Comparison of ENCODE assay signal across 37 cellular contexts in the genomic region with DNA sequence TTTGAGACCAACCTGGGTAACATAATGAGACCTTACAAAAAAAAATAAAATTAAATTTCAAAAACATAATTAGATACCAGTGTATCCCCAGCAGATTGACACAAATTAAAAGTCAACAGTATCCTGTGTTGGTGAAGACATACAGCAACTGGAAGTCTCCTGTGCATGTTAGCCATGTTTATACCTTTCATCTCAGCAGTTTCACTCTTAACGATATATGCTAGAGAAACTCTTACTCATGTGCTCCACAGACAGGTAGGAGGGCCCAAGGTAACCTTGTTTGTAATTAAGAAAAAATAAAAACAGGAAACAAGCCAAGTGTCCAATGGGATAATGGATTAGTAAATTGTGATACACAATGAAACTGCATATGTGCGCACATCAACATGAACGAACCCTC.
"Had no signal": no experiment of that assay in that cellular context is flagged by ENCODE, and none has a peak within 500 bp of the region (broad histone marks: within the 10 kb centered on the region; RNA-seq: fewer than 3 reads in every experiment).

No MANE protein-coding gene starts in this region.

- H3K4me3 Mint-ChIP-seq: activated naive CD4-positive, alpha-beta T cell treated with anti-CD3 and anti-CD28 coated beads for 36 hours; activated naive CD4-positive, alpha-beta T cell treated with anti-CD3 and anti-CD28 coated beads, Interleukin-2, amount 10 ng/mL, durations not matched to agents 7 days and 5 days; activated naive CD4-positive, alpha-beta T cell treated with anti-CD3 and anti-CD28 coated beads, Interleukin-2, amount 50 U/mL, for 24 hours; activated naive CD8-positive, alpha-beta T cell; activated naive CD8-positive, alpha-beta T cell treated with anti-CD3 and anti-CD28 coated beads for 36 hours; activated naive CD8-positive, alpha-beta T cell treated with anti-CD3 and anti-CD28 coated beads, Interleukin-2, amount 10 ng/mL, durations not matched to agents 7 days and 5 days; activated naive CD8-positive, alpha-beta T cell treated with anti-CD3 and anti-CD28 coated beads, Interleukin-2, amount 50 U/mL, for 24 hours; activated T-cell treated with anti-CD3 and anti-CD28 coated beads, Interleukin-2, amount 50 U/mL, for 24 hours; activated T-cell treated with anti-CD3 and anti-CD28 coated beads, Interleukin-2, amount 50 U/mL, for 4 hours; activated T-helper 1 cell treated with anti-CD3 and anti-CD28 coated beads, Interleukin-12 subunit alpha, Interleukin-12 subunit beta, Interleukin-2, Interleukin-4 antibody, amounts not matched to agents 30 ng/mL and 10 ng/mL and 1 ng/mL, durations not matched to agents 14 hours and 24 hours and 36 hours; brain; central memory CD8-positive, alpha-beta T cell had no signal

- H3K4me1 Mint-ChIP-seq: central memory CD8-positive, alpha-beta T cell had no signal

- H3K27ac Mint-ChIP-seq: activated naive CD4-positive, alpha-beta T cell treated with anti-CD3 and anti-CD28 coated beads for 36 hours; activated naive CD4-positive, alpha-beta T cell treated with anti-CD3 and anti-CD28 coated beads, Interleukin-2, amount 10 ng/mL, durations not matched to agents 7 days and 5 days; activated naive CD4-positive, alpha-beta T cell treated with anti-CD3 and anti-CD28 coated beads, Interleukin-2, amount 50 U/mL, for 24 hours; activated naive CD4-positive, alpha-beta T cell treated with anti-CD3 and anti-CD28 coated beads, Interleukin-2, amount 50 U/mL, for 72 hours; activated naive CD8-positive, alpha-beta T cell; activated naive CD8-positive, alpha-beta T cell treated with anti-CD3 and anti-CD28 coated beads for 36 hours; activated naive CD8-positive, alpha-beta T cell treated with anti-CD3 and anti-CD28 coated beads, Interleukin-2, amount 10 ng/mL, durations not matched to agents 7 days and 5 days; activated naive CD8-positive, alpha-beta T cell treated with anti-CD3 and anti-CD28 coated beads, Interleukin-2, amount 50 U/mL, for 24 hours; activated T-cell treated with anti-CD3 and anti-CD28 coated beads, Interleukin-2, amount 50 U/mL, for 24 hours; activated T-helper 1 cell treated with anti-CD3 and anti-CD28 coated beads, Interleukin-12 subunit alpha, Interleukin-12 subunit beta, Interleukin-2, Interleukin-4 antibody, amounts not matched to agents 30 ng/mL and 10 ng/mL and 1 ng/mL, durations not matched to agents 14 hours and 24 hours and 36 hours; activated T-helper 2 cell treated with anti-CD3 and anti-CD28 coated beads, Interferon-gamma antibody, Interleukin-2, Interleukin-4, amounts not matched to agents 10 μg/mL and 5 μg/mL and 100 μg/mL, durations not matched to agents 14 hours and 24 hours and 36 hours had no signal

- ATAC-seq: activated naive CD8-positive, alpha-beta T cell treated with anti-CD3 and anti-CD28 coated beads, Interleukin-2, amount 50 U/mL, for 24 hours; activated T-cell treated with anti-CD3 and anti-CD28 coated beads, Interleukin-2, amount 50 U/mL, for 4 hours; body of pancreas had no signal

- H3K27me3 Mint-ChIP-seq: activated naive CD4-positive, alpha-beta T cell treated with anti-CD3 and anti-CD28 coated beads, Interleukin-2, amount 50 U/mL, for 24 hours; activated naive CD8-positive, alpha-beta T cell; activated naive CD8-positive, alpha-beta T cell treated with anti-CD3 and anti-CD28 coated beads for 36 hours; activated T-cell treated with anti-CD3 and anti-CD28 coated beads, Interleukin-2, amount 50 U/mL, for 24 hours had no signal

- H3K9me3 ChIP-seq: adrenal gland, ascending aorta, body of pancreas, breast epithelium, colonic mucosa had no signal

- H3K27me3 ChIP-seq: adrenal gland, ascending aorta, body of pancreas, breast epithelium, cardiac muscle cell, colonic mucosa had no signal

- H3K27ac ChIP-seq: adrenal gland, ascending aorta, body of pancreas, brain microvascular endothelial cell, breast epithelium, cardiac muscle cell, colonic mucosa had no signal

- H3K36me3 ChIP-seq: adrenal gland, ascending aorta, brain microvascular endothelial cell, breast epithelium, cardiac muscle cell, colonic mucosa had no signal

- H3K9me3 Mint-ChIP-seq: activated naive CD4-positive, alpha-beta T cell treated with anti-CD3 and anti-CD28 coated beads for 36 hours; activated naive CD4-positive, alpha-beta T cell treated with anti-CD3 and anti-CD28 coated beads, Interleukin-2, amount 10 ng/mL, durations not matched to agents 7 days and 5 days; activated naive CD4-positive, alpha-beta T cell treated with anti-CD3 and anti-CD28 coated beads, Interleukin-2, amount 50 U/mL, for 24 hours; activated naive CD4-positive, alpha-beta T cell treated with anti-CD3 and anti-CD28 coated beads, Interleukin-2, amount 50 U/mL, for 72 hours; activated naive CD8-positive, alpha-beta T cell treated with anti-CD3 and anti-CD28 coated beads for 36 hours; activated naive CD8-positive, alpha-beta T cell treated with anti-CD3 and anti-CD28 coated beads, Interleukin-2, amount 10 ng/mL, durations not matched to agents 7 days and 5 days; activated naive CD8-positive, alpha-beta T cell treated with anti-CD3 and anti-CD28 coated beads, Interleukin-2, amount 50 U/mL, for 24 hours; activated T-cell treated with anti-CD3 and anti-CD28 coated beads, Interleukin-2, amount 50 U/mL, for 24 hours; activated T-cell treated with anti-CD3 and anti-CD28 coated beads, Interleukin-2, amount 50 U/mL, for 4 hours; activated T-helper 1 cell treated with anti-CD3 and anti-CD28 coated beads, Interleukin-12 subunit alpha, Interleukin-12 subunit beta, Interleukin-2, Interleukin-4 antibody, amounts not matched to agents 30 ng/mL and 10 ng/mL and 1 ng/mL, durations not matched to agents 14 hours and 24 hours and 36 hours; activated T-helper 2 cell treated with anti-CD3 and anti-CD28 coated beads, Interferon-gamma antibody, Interleukin-2, Interleukin-4, amounts not matched to agents 10 μg/mL and 5 μg/mL and 100 μg/mL, durations not matched to agents 14 hours and 24 hours and 36 hours; brain; central memory CD8-positive, alpha-beta T cell had no signal

- H3K4me1 ChIP-seq: adrenal gland, ascending aorta, breast epithelium, colonic mucosa had no signal

- H3K4me3 ChIP-seq: adrenal gland, ascending aorta, body of pancreas, breast epithelium, cardiac muscle cell, colonic mucosa had no signal

- H3K36me3 Mint-ChIP-seq: activated naive CD4-positive, alpha-beta T cell treated with anti-CD3 and anti-CD28 coated beads, Interleukin-2, amount 10 ng/mL, durations not matched to agents 7 days and 5 days; activated naive CD4-positive, alpha-beta T cell treated with anti-CD3 and anti-CD28 coated beads, Interleukin-2, amount 50 U/mL, for 24 hours; activated naive CD4-positive, alpha-beta T cell treated with anti-CD3 and anti-CD28 coated beads, Interleukin-2, amount 50 U/mL, for 72 hours; activated naive CD8-positive, alpha-beta T cell; activated naive CD8-positive, alpha-beta T cell treated with anti-CD3 and anti-CD28 coated beads for 36 hours; activated naive CD8-positive, alpha-beta T cell treated with anti-CD3 and anti-CD28 coated beads, Interleukin-2, amount 10 ng/mL, durations not matched to agents 7 days and 5 days; brain had no signal

- DNase-seq: activated effector memory CD4-positive, alpha-beta T cell treated with anti-CD3 and anti-CD28 coated beads, Interleukin-2, amount 50 U/mL, for 16 hours; activated effector memory CD4-positive, alpha-beta T cell treated with Interleukin-2 at 50 U/mL for 16 hours; activated gamma-delta T cell; activated gamma-delta T cell treated with Interleukin-2 at 50 U/mL for 16 hours; activated naive CD4-positive, alpha-beta T cell; activated naive CD4-positive, alpha-beta T cell treated with anti-CD3 and anti-CD28 coated beads for 36 hours; activated naive CD4-positive, alpha-beta T cell treated with anti-CD3 and anti-CD28 coated beads, Interleukin-2, amount 10 ng/mL, durations not matched to agents 7 days and 5 days; activated naive CD4-positive, alpha-beta T cell treated with anti-CD3 and anti-CD28 coated beads, Interleukin-2, amount 50 U/mL, for 16 hours; activated naive CD4-positive, alpha-beta T cell treated with Interleukin-2 at 50 U/mL for 16 hours; activated naive CD8-positive, alpha-beta T cell treated with anti-CD3 and anti-CD28 coated beads for 36 hours; activated naive CD8-positive, alpha-beta T cell treated with anti-CD3 and anti-CD28 coated beads, Interleukin-2, amount 10 ng/mL, durations not matched to agents 7 days and 5 days; activated naive CD8-positive, alpha-beta T cell treated with anti-CD3 and anti-CD28 coated beads, Interleukin-2, amount 50 U/mL, for 24 hours; activated T-cell treated with anti-CD3 and anti-CD28 coated beads, Interleukin-2, amount 50 U/mL, for 1 hour; activated T-cell treated with anti-CD3 and anti-CD28 coated beads, Interleukin-2, amount 50 U/mL, for 24 hours; activated T-cell treated with anti-CD3 and anti-CD28 coated beads, Interleukin-2, amount 50 U/mL, for 4 hours; activated T-cell treated with anti-CD3 and anti-CD28 coated beads, Interleukin-2, amount 50 U/mL, for 48 hours; adrenal gland; amniotic stem cell; amygdala; anterior cingulate cortex; aorta; body of pancreas; brain microvascular endothelial cell; caudate nucleus; central memory CD4-positive, alpha-beta T cell; cerebellar nuclear complex; colonic mucosa had no signal
